9 cellular contexts compared by ENCODE assay signal in genomic region chr1:52727956-52728656, GRCh38. TPM values are rescaled to one million over a fixed set of nuclear protein-coding genes. Genes with fewer than 3 reads are reported as not detected.
DNase-seq lines count a peak whose midpoint lies in the region; ATAC-seq and TF ChIP-seq lines count a peak whose summit lies in the region.
"Had no signal": no experiment of that assay in that cellular context is flagged by ENCODE, and none has a peak within 500 bp of the region (broad histone marks: within the 10 kb centered on the region; RNA-seq: fewer than 3 reads in every experiment).

No MANE protein-coding gene starts in this region.

- H3K27me3 Mint-ChIP-seq in memory B cell, result peaks cover 4% of the 10 kb centered on the region

- intact Hi-C loops in heart left ventricle (cut with DNase I) (loop anchor here in 3 of 10 donors (2.0 kb wide), 1 partner anchor 25 kb away; no protein-coding TSS in a partner anchor), Right ventricle myocardium superior (cut with DNase I) (no loop called here), upper lobe of right lung (cut with DNase I) (no loop called here), mucosa of descending colon (cut with DNase I, micrococcal nuclease) (no loop called here)

- TF ChIP-seq CTCF in heart left ventricle (IDR thresholded peaks at IDR 0.05) (no peak), upper lobe of right lung (IDR thresholded peaks at IDR 0.05) (no peak), mucosa of descending colon (IDR thresholded peaks at IDR 0.05) (no peak)

- no peak overlapping the region for H3K27ac Mint-ChIP-seq in memory B cell

- peak overlapping the region in 9 of 12 donors; percentile 82 to 99 (median 93) for H3K4me3 ChIP-seq in heart left ventricle
- H3K4me3 ChIP-seq in adipocyte (ENCODE audit: low read length), result peak overlapping the region; percentile 98
- H3K4me3 ChIP-seq in upper lobe of right lung, result peak overlapping the region; percentile 92
- H3K4me3 ChIP-seq in mucosa of descending colon, result no peak overlapping the region

- peaks cover 5 to 33% (median 23%) of the 10 kb centered on the region in 12 donors for H3K4me1 ChIP-seq in heart left ventricle
- peaks cover 21% of the 10 kb centered on the region for H3K4me1 ChIP-seq in adipocyte (ENCODE audit: control insufficient read depth, insufficient read depth, low read length)
- H3K4me1 ChIP-seq in upper lobe of right lung, result peaks cover 18% of the 10 kb centered on the region
- no peaks in the 10 kb centered on the region for H3K4me1 ChIP-seq in mucosa of descending colon (ENCODE audit: low read depth)

- TF ChIP-seq POLR2A in heart left ventricle (IDR thresholded peaks at IDR 0.05), result no peak

- no peak for ATAC-seq in heart left ventricle
- no peak for ATAC-seq in Right ventricle myocardium superior (ENCODE audit: poor library complexity)
- ATAC-seq in memory B cell (ENCODE audit: low read depth), result no peak
- ATAC-seq in upper lobe of right lung, result no peak
- ATAC-seq in mucosa of descending colon, result no peak

- WGBS in heart left ventricle, 4 donors, result 76 to 80% (median 77%) methylated on average over 6 of the region's 6 CpGs

- peaks cover 0 to 9% (median 0%) of the 10 kb centered on the region in 9 donors for H3K36me3 ChIP-seq in heart left ventricle
- peaks cover 6% of the 10 kb centered on the region for H3K36me3 ChIP-seq in adipocyte (ENCODE audit: control insufficient read depth, insufficient read depth, low read length, severe bottlenecking)
- no peaks in the 10 kb centered on the region for H3K36me3 ChIP-seq in upper lobe of right lung
- H3K36me3 ChIP-seq in mucosa of descending colon (ENCODE audit: low read depth), result no peaks in the 10 kb centered on the region

- H3K27ac ChIP-seq in heart left ventricle (peak overlapping the region in 2 of 12 donors; percentile 88 to 93), upper lobe of right lung (no peak overlapping the region)

- H3K27me3 ChIP-seq in heart left ventricle, result no peaks in the 10 kb centered on the region
- no peaks in the 10 kb centered on the region for H3K27me3 ChIP-seq in adipocyte (replicated peaks; ENCODE audit: control insufficient read depth, insufficient read depth, low read length)
- no peaks in the 10 kb centered on the region for H3K27me3 ChIP-seq in upper lobe of right lung

- no peak for DNase-seq in heart left ventricle
- DNase-seq in Right ventricle myocardium superior, result no peak
- DNase-seq in adipocyte (ENCODE audit: low read depth), result no peak
- no peak for DNase-seq in memory B cell (ENCODE audit: low spot score in 2 of 2)
- DNase-seq in upper lobe of right lung, result no peak
- DNase-seq in stimulated activated CD4-positive, alpha-beta T cell treated with anti-CD3 and anti-CD28 coated beads, Interleukin-4, amount 100 ng/mL, for 1 hour, result no peak
- DNase-seq in mucosa of descending colon, result no peak
- no peak for DNase-seq in activated CD4-positive, alpha-beta T cell treated with anti-CD3 and anti-CD28 coated beads for 4 hours
- DNase-seq: NCI-H1105 had no signal

- H3K9me3 Mint-ChIP-seq in memory B cell, result no peaks in the 10 kb centered on the region

- H3K9me3 ChIP-seq in heart left ventricle (no peaks in the 10 kb centered on the region), adipocyte (ENCODE audit: control insufficient read depth, low read length) (no peaks in the 10 kb centered on the region), upper lobe of right lung (no peaks in the 10 kb centered on the region), mucosa of descending colon (no peaks in the 10 kb centered on the region)

- no peaks in the 10 kb centered on the region for H3K36me3 Mint-ChIP-seq in memory B cell

- H3K4me3 Mint-ChIP-seq in memory B cell, result peak overlapping the region; percentile 46

- peaks cover 23% of the 10 kb centered on the region for H3K4me1 Mint-ChIP-seq in memory B cell

- H3K9ac ChIP-seq in adipocyte (ENCODE audit: low read length), result peak overlapping the region; percentile 93

RNA-seq across cellular contexts. Expression of gene ZYG11B, which starts 1.9 kb away (rescaled TPM):
- total RNA-seq in heart left ventricle (10 to 100 TPM; 45.8 to 85.4 (median 72.4) TPM), Right ventricle myocardium superior (75.0 TPM), upper lobe of right lung (30.5 TPM), mucosa of descending colon (10 to 100 TPM; 28.6 to 56.6 (median 35.7) TPM)
- polyA plus RNA-seq in heart left ventricle, result 10 to 100 TPM; 16.6 to 28.6 TPM

RNA-seq across cellular contexts. Expression of gene COA7, which starts 30.0 kb away (rescaled TPM):
- total RNA-seq in heart left ventricle (10 to 100 TPM; 10.6 to 19.5 (median 16.3) TPM), Right ventricle myocardium superior (18.6 TPM), upper lobe of right lung (17.9 TPM), mucosa of descending colon (10 to 100 TPM; 18.6 to 22.0 (median 20.3) TPM)
- 10 to 100 TPM in 1 of 2 donors, 1 to 10 TPM in 1; 6.4 to 19.3 TPM for polyA plus RNA-seq in heart left ventricle
